In genomic region chr1:51575406-51576084, GRCh38 we compare ENCODE assay signal across 10 cellular contexts. TPM values are rescaled to one million over a fixed set of nuclear protein-coding genes. Genes with fewer than 3 reads are reported as not detected.
DNase-seq lines count a peak whose midpoint lies in the region; ATAC-seq and TF ChIP-seq lines count a peak whose summit lies in the region.
"Had no signal": no experiment of that assay in that cellular context is flagged by ENCODE, and none has a peak within 500 bp of the region (broad histone marks: within the 10 kb centered on the region; RNA-seq: fewer than 3 reads in every experiment).

No MANE protein-coding gene starts in this region.

- ATAC-seq in CD8-positive, alpha-beta T cell, result no peak
- no peak for ATAC-seq in T-cell (replicated peaks in 1 of 4)
- ATAC-seq in upper lobe of left lung (ENCODE audit: low FRiP score in 2 of 2), result no peak
- ATAC-seq in GM18868 (IDR thresholded peaks at IDR 0.05; ENCODE audit: unreplicated experiment), result no peak

- no peaks in the 10 kb centered on the region for H3K27me3 Mint-ChIP-seq in CD8-positive, alpha-beta T cell (ENCODE audit: low read depth)
- no peaks in the 10 kb centered on the region for H3K27me3 Mint-ChIP-seq in T-cell

- H3K27me3 ChIP-seq in CD8-positive, alpha-beta T cell (ENCODE audit: insufficient read depth, low read length), result no peaks in the 10 kb centered on the region
- H3K27me3 ChIP-seq in upper lobe of left lung, result no peaks in the 10 kb centered on the region
- H3K27me3 ChIP-seq: suprapubic skin had no signal

- intact Hi-C loops in CD8-positive, alpha-beta T cell (cut with DNase I, micrococcal nuclease), result no loop called here

- H3K4me1 ChIP-seq in CD8-positive, alpha-beta T cell (ENCODE audit: insufficient read depth, low read length), result peaks cover 21% of the 10 kb centered on the region
- H3K4me1 ChIP-seq in upper lobe of left lung, result peaks cover 2 to 4% (median 3%) of the 10 kb centered on the region in 4 donors

- CTCF ChIA-PET in CD8-positive, alpha-beta T cell (lab: Charles Lee), result no interaction called here
- CTCF ChIA-PET in T-cell (lab: Charles Lee), result interaction anchor here in 1 of 2 donors (0.7 kb wide), 1 partner anchor 9 kb away, joined by 3 read pairs; no protein-coding TSS in a partner anchor

- peaks cover 22% of the 10 kb centered on the region for H3K4me1 Mint-ChIP-seq in CD8-positive, alpha-beta T cell (ENCODE audit: low read depth)
- H3K4me1 Mint-ChIP-seq in T-cell, result peaks cover 25 to 42% (median 41%) of the 10 kb centered on the region in 3 donors

- no peaks in the 10 kb centered on the region for H3K9me3 ChIP-seq in CD8-positive, alpha-beta T cell (ENCODE audit: low read length)
- H3K9me3 ChIP-seq in upper lobe of left lung, result no peaks in the 10 kb centered on the region
- H3K9me3 ChIP-seq: suprapubic skin had no signal

- TF ChIP-seq POLR2A in upper lobe of left lung (IDR thresholded peaks at IDR 0.05), result no peak

- peak overlapping the region; percentile 3 for H3K27ac Mint-ChIP-seq in CD8-positive, alpha-beta T cell
- peak overlapping the region; percentile 35 to 69 for H3K27ac Mint-ChIP-seq in T-cell
- H3K27ac Mint-ChIP-seq: mesothelial cell of epicardium had no signal

- TF ChIP-seq CTCF in CD8-positive, alpha-beta T cell (IDR thresholded peaks at IDR 0.05), result no peak
- no peak for TF ChIP-seq CTCF in fibroblast of the aortic adventitia (IDR thresholded peaks at IDR 0.05; ENCODE audit: insufficient read depth, low read length)
- TF ChIP-seq CTCF in upper lobe of left lung (IDR thresholded peaks at IDR 0.05), result no peak

- no peak for TF ChIP-seq EP300 in upper lobe of left lung (IDR thresholded peaks at IDR 0.05)

- 74 to 78% methylated on average over 8 of the region's 8 CpGs for WGBS in upper lobe of left lung, 2 donors

- no peaks in the 10 kb centered on the region for H3K36me3 ChIP-seq in CD8-positive, alpha-beta T cell (ENCODE audit: insufficient read depth, low read length)
- no peaks in the 10 kb centered on the region for H3K36me3 ChIP-seq in upper lobe of left lung
- H3K36me3 ChIP-seq: suprapubic skin had no signal

- no peak overlapping the region for H3K4me3 ChIP-seq in CD8-positive, alpha-beta T cell (ENCODE audit: low read depth, low read length)
- H3K4me3 ChIP-seq in fibroblast of the aortic adventitia (ENCODE audit: low read depth, low read length) (no peak overlapping the region), upper lobe of left lung (no peak overlapping the region)
- H3K4me3 ChIP-seq: suprapubic skin had no signal

- no peaks in the 10 kb centered on the region for H3K9me3 Mint-ChIP-seq in CD8-positive, alpha-beta T cell
- H3K9me3 Mint-ChIP-seq in T-cell, result peaks cover 0 to 2% (median 0%) of the 10 kb centered on the region in 3 donors
- H3K9me3 Mint-ChIP-seq: mesothelial cell of epicardium had no signal

- POLR2A ChIA-PET in CD8-positive, alpha-beta T cell (lab: Charles Lee), result no interaction called here
- POLR2A ChIA-PET in T-cell (lab: Charles Lee), result interaction anchor here in 1 of 2 donors (0.6 kb wide), 1 partner anchor 253 kb away, joined by 3 read pairs; no protein-coding TSS in a partner anchor

- H3K27ac ChIP-seq in CD8-positive, alpha-beta T cell (ENCODE audit: low read depth, low read length), result no peak overlapping the region
- no peak overlapping the region for H3K27ac ChIP-seq in upper lobe of left lung
- H3K27ac ChIP-seq: suprapubic skin had no signal

- H3K36me3 Mint-ChIP-seq in CD8-positive, alpha-beta T cell, result no peaks in the 10 kb centered on the region
- H3K36me3 Mint-ChIP-seq in T-cell, result no peaks in the 10 kb centered on the region
- H3K36me3 Mint-ChIP-seq: mesothelial cell of epicardium had no signal

- no peak overlapping the region for H3K4me3 Mint-ChIP-seq in CD8-positive, alpha-beta T cell
- H3K4me3 Mint-ChIP-seq in T-cell, result no peak overlapping the region
- H3K4me3 Mint-ChIP-seq: mesothelial cell of epicardium had no signal

- DNase-seq in CD8-positive, alpha-beta T cell, result no peak
- DNase-seq in H4 (ENCODE audit: low spot score) (peak; percentile 27), T-cell (no peak), fibroblast of the aortic adventitia (ENCODE audit: low read depth) (peak; percentile 65), HCEC 1CT (no peak), upper lobe of left lung (no peak), mesenteric fat pad (ENCODE audit: low spot score) (no peak)

RNA-seq across cellular contexts. Expression of gene OSBPL9, which starts 41.3 kb away (rescaled TPM):
- total RNA-seq in CD8-positive, alpha-beta T cell, result 10 to 100 TPM; 48.5 to 49.2 TPM
- 112 and 259 TPM in 2 replicates for total RNA-seq in H4 (2014; rRNA removed; shearing (Covaris generic))
- total RNA-seq in T-cell (10 to 100 TPM; 39.8 to 50.7 (median 43.4) TPM), fibroblast of the aortic adventitia (ENCODE audit: low replicate concordance) (24.2 and 52.7 TPM in 2 replicates), upper lobe of left lung (100 to 1,000 TPM in 3 of 6 donors, 10 to 100 TPM in 3; 55.7 to 271 (median 94.9) TPM), mesenteric fat pad (51.6 TPM)

RNA-seq across cellular contexts. Expression of gene EPS15, which starts 56.5 kb away (rescaled TPM):
- total RNA-seq in CD8-positive, alpha-beta T cell, result 10 to 100 TPM; 49.9 to 52.2 TPM
- total RNA-seq in H4 (2014; rRNA removed; shearing (Covaris generic)), result 31.5 and 34.0 TPM in 2 replicates
- total RNA-seq in T-cell, result 10 to 100 TPM; 61.0 to 76.1 (median 75.2) TPM
- 71.1 and 108 TPM in 2 replicates for total RNA-seq in fibroblast of the aortic adventitia (ENCODE audit: low replicate concordance)
- 100 to 1,000 TPM in 1 of 6 donors, 10 to 100 TPM in 5; 50.4 to 181 (median 73.3) TPM for total RNA-seq in upper lobe of left lung
- total RNA-seq in mesenteric fat pad, result 98.9 TPM

Comparison
In these comparisons a context has a peak if more than half of its experiments do, and no peak if none do; other contexts are left out.
1. DNase-seq: peak in H4 (single experiment) and fibroblast of the aortic adventitia (single experiment); none in CD8-positive, alpha-beta T cell (0 of 7), T-cell (0 of 34), HCEC 1CT (single experiment), upper lobe of left lung (0 of 2) and mesenteric fat pad (single experiment).